9 cellular contexts compared by ENCODE assay signal in the genomic region with DNA sequence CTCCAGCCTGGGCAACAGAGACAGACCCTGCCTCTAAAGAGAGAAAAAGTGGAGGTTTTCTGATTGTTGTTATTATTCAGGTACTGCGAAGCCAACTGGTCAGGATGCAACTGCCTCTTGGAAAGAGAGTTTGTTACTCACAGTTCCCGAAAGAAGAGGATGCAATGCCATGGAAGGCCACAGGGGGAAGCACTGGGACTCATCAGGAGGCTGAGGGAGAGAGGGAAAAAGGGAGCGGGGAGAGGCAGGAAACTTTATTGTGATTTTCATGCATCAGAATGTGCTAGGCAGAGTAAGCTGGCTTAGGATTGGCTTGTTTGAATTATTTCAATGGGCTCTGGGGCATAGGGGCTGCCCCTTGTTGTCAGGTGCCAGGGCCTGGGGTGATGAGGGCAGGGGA. TPM values are rescaled to one million over a fixed set of nuclear protein-coding genes. Genes with fewer than 3 reads are reported as not detected.
DNase-seq lines count a peak whose midpoint lies in the region; ATAC-seq, FAIRE-seq and TF ChIP-seq lines count a peak whose summit lies in the region.
"Had no signal": no experiment of that assay in that cellular context is flagged by ENCODE, and none has a peak within 500 bp of the region (broad histone marks: within the 10 kb centered on the region; RNA-seq: fewer than 3 reads in every experiment).

No MANE protein-coding gene starts in this region.

- TF ChIP-seq CTCF in left ventricle myocardium inferior (IDR thresholded peaks at IDR 0.05; ENCODE audit: borderline replicate concordance) (peak; percentile 45), Panc1 (IDR thresholded peaks at IDR 0.05) (peak; percentile 76; the same call in 1 of the 2 replicates), upper lobe of left lung (IDR thresholded peaks at IDR 0.05) (peak in 4 of 6 experiments; percentile 32 to 67 (median 51))

- H3K4me1 ChIP-seq in left ventricle myocardium inferior: peaks cover 17% of the 10 kb centered on the region
- peaks cover 13% of the 10 kb centered on the region for H3K4me1 ChIP-seq in Panc1 (ENCODE audit: control insufficient read depth, insufficient read depth, low read length)
- peaks cover 10 to 15% (median 12%) of the 10 kb centered on the region in 4 donors for H3K4me1 ChIP-seq in upper lobe of left lung

- ATAC-seq in Right ventricle myocardium superior (ENCODE audit: poor library complexity): no peak
- ATAC-seq in Panc1: no peak
- no peak for ATAC-seq in upper lobe of left lung (ENCODE audit: low FRiP score in 2 of 2)
- no peak for ATAC-seq in HG03175 (IDR thresholded peaks at IDR 0.05; ENCODE audit: unreplicated experiment)

- TF ChIP-seq POLR2A in upper lobe of left lung (IDR thresholded peaks at IDR 0.05): no peak

- H3K27me3 ChIP-seq in left ventricle myocardium inferior (ENCODE audit: low read depth) (no peaks in the 10 kb centered on the region), Panc1 (ENCODE audit: control insufficient read depth, insufficient read depth, low read length) (no peaks in the 10 kb centered on the region), upper lobe of left lung (no peaks in the 10 kb centered on the region)

- 83 to 91% methylated on average over 3 of the region's 3 CpGs for WGBS in upper lobe of left lung, 2 donors

- BruUV-seq in Panc1 (replicated peaks; lab: Mats Ljungman, UMichigan): no TSS peak

- H3K4me3 ChIP-seq in left ventricle myocardium inferior (no peak overlapping the region), Panc1 (ENCODE audit: low read depth in 2 of 2, low read length in 2 of 2) (no peak overlapping the region), upper lobe of left lung (no peak overlapping the region)

- H3K27ac ChIP-seq in left ventricle myocardium inferior (replicated peaks) (no peak overlapping the region), Panc1 (ENCODE audit: low read length) (no peak overlapping the region), upper lobe of left lung (no peak overlapping the region)

- peaks cover 31% of the 10 kb centered on the region for H3K36me3 ChIP-seq in left ventricle myocardium inferior
- no peaks in the 10 kb centered on the region for H3K36me3 ChIP-seq in Panc1 (ENCODE audit: control insufficient read depth, insufficient read depth, low read length)
- peaks cover 13 to 41% (median 22%) of the 10 kb centered on the region in 4 donors for H3K36me3 ChIP-seq in upper lobe of left lung

- intact Hi-C loops in left ventricle myocardium inferior (cut with micrococcal nuclease): no loop called here
- intact Hi-C loops in Right ventricle myocardium superior (cut with DNase I): no loop called here
- intact Hi-C loops in Panc1 (cut with micrococcal nuclease; ENCODE audit: unreplicated experiment): no loop called here

- DNase-seq in left ventricle myocardium inferior (no peak), Right ventricle myocardium superior (no peak), Panc1 (ENCODE audit: low read depth, low spot score) (no peak), glomerular visceral epithelial cell (ENCODE audit: extremely low spot score) (peak; percentile 32), upper lobe of left lung (no peak), KG1 (lab: John Stamatoyannopoulos, UW) (no peak), HTR-8/SVneo (ENCODE audit: insufficient read length, low spot score) (no peak)
- DNase-seq: activated CD4-positive, CD25-positive, alpha-beta regulatory T cell treated with anti-CD3 and anti-CD28 coated beads, Interleukin-2, amount 50 U/mL, for 72 hours had no signal

- H3K9me3 ChIP-seq in left ventricle myocardium inferior (replicated peaks) (no peaks in the 10 kb centered on the region), Panc1 (ENCODE audit: control insufficient read depth, insufficient read depth, low read depth, low read length) (no peaks in the 10 kb centered on the region), upper lobe of left lung (no peaks in the 10 kb centered on the region)

- CTCF ChIA-PET in Panc1 (lab: Charles Lee): no interaction called here

- no peak for TF ChIP-seq EP300 in upper lobe of left lung (IDR thresholded peaks at IDR 0.05)

- POLR2A ChIA-PET in Panc1 (lab: Charles Lee): no interaction called here

- FAIRE-seq in HTR-8/SVneo (lab: Jason Lieb, UNC): no peak

- in situ Hi-C loops in Panc1 (cut with HindIII; ENCODE audit: low pct_unique_long_range_greater_than_20kb, low sequenced_read_pairs): no loop called here

RNA-seq across cellular contexts. Expression of a gene that starts 27.6 kb away (rescaled TPM):
- 30.7 TPM for total RNA-seq in left ventricle myocardium inferior
- 32.4 TPM for total RNA-seq in Right ventricle myocardium superior
- 79.4 TPM for total RNA-seq in Panc1 (2021; ENCODE audit: unreplicated experiment)
- polyA plus RNA-seq in Panc1 (2012; ENCODE audit: insufficient read length): 91.4 TPM
- 100 to 1,000 TPM in 4 of 6 donors, 10 to 100 TPM in 2; 72.3 to 408 (median 146) TPM for total RNA-seq in upper lobe of left lung

RNA-seq across cellular contexts. Expression of a gene that starts 27.9 kb away (rescaled TPM):
- total RNA-seq in left ventricle myocardium inferior: 3.5 TPM
- total RNA-seq in Right ventricle myocardium superior: 4.5 TPM
- 18.2 TPM for total RNA-seq in Panc1 (2021; ENCODE audit: unreplicated experiment)
- polyA plus RNA-seq in Panc1 (2012; ENCODE audit: insufficient read length): 11.2 TPM
- total RNA-seq in upper lobe of left lung: 10 to 100 TPM in 2 of 6 donors, 1 to 10 TPM in 4; 4.9 to 21.0 (median 8.7) TPM
